35 cellular contexts compared by ENCODE assay signal in genomic region chr20:46933150-46933549, GRCh38. TPM values are rescaled to one million over a fixed set of nuclear protein-coding genes. Genes with fewer than 3 reads are reported as not detected.
"Had no signal": no experiment of that assay in that cellular context is flagged by ENCODE, and none has a peak within 500 bp of the region (broad histone marks: within the 10 kb centered on the region; RNA-seq: fewer than 3 reads in every experiment).

No MANE protein-coding gene starts in this region.

- H3K4me3 ChIP-seq: cardiac muscle cell, PC-9 had no signal

- ATAC-seq: activated CD8-positive, alpha-beta T cell treated with anti-CD3 and anti-CD28 coated beads for 36 hours; activated T-cell treated with anti-CD3 and anti-CD28 coated beads, Interleukin-2, amount 50 U/mL, for 72 hours; activated T-helper 17 cell treated with anti-CD3 and anti-CD28 coated beads, Interleukin-2, amount 50 U/mL, for 72 hours had no signal

- H3K4me1 Mint-ChIP-seq: activated naive CD8-positive, alpha-beta T cell treated with anti-CD3 and anti-CD28 coated beads for 36 hours; activated T-helper 17 cell treated with anti-CD3 and anti-CD28 coated beads, Interleukin-2, amount 50 U/mL, for 72 hours; central memory CD8-positive, alpha-beta T cell had no signal

- H3K4me3 Mint-ChIP-seq: activated CD8-positive, alpha-beta T cell treated with anti-CD3 and anti-CD28 coated beads for 36 hours; activated naive CD8-positive, alpha-beta T cell treated with anti-CD3 and anti-CD28 coated beads for 36 hours; activated T-cell treated with anti-CD3 and anti-CD28 coated beads, Interleukin-2, amount 50 U/mL, for 72 hours; activated T-helper 17 cell treated with anti-CD3 and anti-CD28 coated beads, Interleukin-2, amount 50 U/mL, for 72 hours; central memory CD8-positive, alpha-beta T cell had no signal

- DNase-seq: activated CD4-positive, alpha-beta T cell treated with anti-CD3 and anti-CD28 coated beads for 1 hour; activated CD4-positive, alpha-beta T cell treated with anti-CD3 and anti-CD28 coated beads for 48 hours; activated CD4-positive, alpha-beta T cell treated with anti-CD3 and anti-CD28 coated beads, Interleukin-2, amount 50 U/mL, for 4 hours; activated CD4-positive, CD25-positive, alpha-beta regulatory T cell; activated CD8-positive, alpha-beta T cell treated with anti-CD3 and anti-CD28 coated beads for 36 hours; activated effector memory CD4-positive, alpha-beta T cell treated with anti-CD3 and anti-CD28 coated beads, Interleukin-2, amount 50 U/mL, for 16 hours; activated naive CD4-positive, alpha-beta T cell; activated naive CD4-positive, alpha-beta T cell treated with anti-CD3 and anti-CD28 coated beads, Interleukin-2, amount 50 U/mL, for 16 hours; activated naive CD8-positive, alpha-beta T cell treated with anti-CD3 and anti-CD28 coated beads for 36 hours; activated T-cell treated with anti-CD3 and anti-CD28 coated beads, Interleukin-2, amount 50 U/mL, for 1 hour; activated T-cell treated with anti-CD3 and anti-CD28 coated beads, Interleukin-2, amount 50 U/mL, for 72 hours; amniotic stem cell; aorta; brain microvascular endothelial cell; Karpas-422; NCI-H1105; NCI-H1417 treated with DMSO at 0.1 percent for 48 hours; NCI-H1694 treated with DMSO at 0.1 percent for 48 hours; NCI-H2029; NCI-H2227 treated with DMSO at 0.1 percent for 48 hours; NCI-H446; NCI-H510A treated with DMSO at 0.1 percent for 48 hours; NCI-H748 treated with DMSO at 0.1 percent for 48 hours; NK-92 treated with Interleukin-12 subunit alpha and Interleukin-12 subunit beta, amount 100 ng/mL, for 24 hours; PC-9; Right ventricle myocardium superior; SW 1271; T-helper 1 cell; T-helper 2 cell; T-helper 9 cell had no signal

- H3K27ac Mint-ChIP-seq: activated CD8-positive, alpha-beta T cell treated with anti-CD3 and anti-CD28 coated beads for 36 hours; activated naive CD8-positive, alpha-beta T cell treated with anti-CD3 and anti-CD28 coated beads for 36 hours; activated T-cell treated with anti-CD3 and anti-CD28 coated beads, Interleukin-2, amount 50 U/mL, for 72 hours; activated T-helper 17 cell treated with anti-CD3 and anti-CD28 coated beads, Interleukin-2, amount 50 U/mL, for 72 hours had no signal

- H3K36me3 Mint-ChIP-seq: activated naive CD8-positive, alpha-beta T cell treated with anti-CD3 and anti-CD28 coated beads for 36 hours had no signal

- H3K9me3 Mint-ChIP-seq: activated CD8-positive, alpha-beta T cell treated with anti-CD3 and anti-CD28 coated beads for 36 hours; activated naive CD8-positive, alpha-beta T cell treated with anti-CD3 and anti-CD28 coated beads for 36 hours; activated T-cell treated with anti-CD3 and anti-CD28 coated beads, Interleukin-2, amount 50 U/mL, for 72 hours; activated T-helper 17 cell treated with anti-CD3 and anti-CD28 coated beads, Interleukin-2, amount 50 U/mL, for 72 hours; central memory CD8-positive, alpha-beta T cell had no signal

- H3K27me3 ChIP-seq: cardiac muscle cell had no signal

- H3K36me3 ChIP-seq: brain microvascular endothelial cell, cardiac muscle cell had no signal

RNA-seq across cellular contexts. Expression of gene EYA2, which starts 38.5 kb away (rescaled TPM):
- total RNA-seq: activated CD8-positive, alpha-beta memory T cell treated with anti-CD3 and anti-CD28 coated beads for 36 hours; activated CD8-positive, alpha-beta T cell treated with anti-CD3 and anti-CD28 coated beads for 36 hours; activated naive CD8-positive, alpha-beta T cell treated with anti-CD3 and anti-CD28 coated beads for 36 hours; MCF 10A; PC-9 had no signal
